In genomic region chr1:52659851-52660596, GRCh38 we compare ENCODE assay signal across 14 cellular contexts. TPM values are rescaled to one million over a fixed set of nuclear protein-coding genes. Genes with fewer than 3 reads are reported as not detected.
DNase-seq lines count a peak whose midpoint lies in the region; ATAC-seq and TF ChIP-seq lines count a peak whose summit lies in the region.
"Had no signal": no experiment of that assay in that cellular context is flagged by ENCODE, and none has a peak within 500 bp of the region (broad histone marks: within the 10 kb centered on the region; RNA-seq: fewer than 3 reads in every experiment).

No MANE protein-coding gene starts in this region.

- H3K36me3 Mint-ChIP-seq in MCF 10A (ENCODE audit: insufficient read depth, unreplicated experiment) (peaks cover 5% of the 10 kb centered on the region), WTC11 (no peaks in the 10 kb centered on the region), type B pancreatic cell (no peaks in the 10 kb centered on the region)

- H3K27me3 Mint-ChIP-seq in MCF 10A (ENCODE audit: insufficient read depth, unreplicated experiment) (no peaks in the 10 kb centered on the region), WTC11 (ENCODE audit: low read depth) (no peaks in the 10 kb centered on the region), type B pancreatic cell (no peaks in the 10 kb centered on the region)

- H3K4me1 Mint-ChIP-seq in MCF 10A (ENCODE audit: insufficient read depth, unreplicated experiment) (peaks cover 49% of the 10 kb centered on the region), WTC11 (peaks cover 42% of the 10 kb centered on the region), type B pancreatic cell (ENCODE audit: unreplicated experiment) (peaks cover 33% of the 10 kb centered on the region)

- H3K27ac Mint-ChIP-seq in MCF 10A (ENCODE audit: low read depth, unreplicated experiment) (peak overlapping the region; percentile 90), WTC11 (peak overlapping the region; percentile 85), type B pancreatic cell (peak overlapping the region; percentile 51)

- H3K9me3 ChIP-seq in breast epithelium (no peaks in the 10 kb centered on the region), iPS-20b (ENCODE audit: insufficient read depth, low read depth, low read length) (no peaks in the 10 kb centered on the region)
- H3K9me3 ChIP-seq: heart right ventricle, tibial nerve had no signal

- H3K36me3 ChIP-seq in breast epithelium (no peaks in the 10 kb centered on the region), iPS-20b (ENCODE audit: insufficient read depth, low read depth, low read length) (no peaks in the 10 kb centered on the region)
- H3K36me3 ChIP-seq: heart right ventricle, tibial nerve had no signal

- no peaks in the 10 kb centered on the region for H3K27me3 ChIP-seq in breast epithelium
- H3K27me3 ChIP-seq in iPS-20b (ENCODE audit: insufficient read depth, low read length): no peaks in the 10 kb centered on the region
- H3K27me3 ChIP-seq: dorsolateral prefrontal cortex, heart right ventricle, tibial nerve had no signal

- peak overlapping the region; percentile 18 for H3K4me3 Mint-ChIP-seq in MCF 10A (ENCODE audit: unreplicated experiment)
- no peak overlapping the region for H3K4me3 Mint-ChIP-seq in WTC11
- H3K4me3 Mint-ChIP-seq in type B pancreatic cell: peak overlapping the region; percentile 17

- H3K4me1 ChIP-seq in breast epithelium (peaks cover 0 to 4% of the 10 kb centered on the region in 2 donors), iPS-20b (ENCODE audit: insufficient read depth, low read length) (peaks cover 20% of the 10 kb centered on the region)
- H3K4me1 ChIP-seq: heart right ventricle, tibial nerve had no signal

- no peak for TF ChIP-seq CTCF in MCF 10A (IDR thresholded peaks at IDR 0.05; ENCODE audit: unreplicated experiment)
- TF ChIP-seq CTCF in breast epithelium (IDR thresholded peaks at IDR 0.05): no peak
- no peak for TF ChIP-seq CTCF in WTC11 (IDR thresholded peaks at IDR 0.05)
- no peak for TF ChIP-seq CTCF in type B pancreatic cell (conservative IDR thresholded peaks at IDR 0.05)
- no peak for TF ChIP-seq CTCF in GM13977 (IDR thresholded peaks at IDR 0.05; ENCODE audit: extremely low read depth, insufficient read depth, missing control alignments)

- no peak overlapping the region for H3K27ac ChIP-seq in breast epithelium
- H3K27ac ChIP-seq in iPS-20b (ENCODE audit: low read length): peak overlapping the region; percentile 21
- H3K27ac ChIP-seq: dorsolateral prefrontal cortex, heart right ventricle, tibial nerve had no signal

- intact Hi-C loops in MCF 10A (cut with micrococcal nuclease): loop anchor here (2.0 to 10.0 kb wide), 2 partner anchors 107 to 195 kb away; partner anchors contain the start of gene TUT4
- intact Hi-C loops in breast epithelium (cut with DNase I; ENCODE audit: low total_unique reads): no loop called here

- no peaks in the 10 kb centered on the region for H3K9me3 Mint-ChIP-seq in MCF 10A (ENCODE audit: unreplicated experiment)
- H3K9me3 Mint-ChIP-seq in WTC11: no peaks in the 10 kb centered on the region
- H3K9me3 Mint-ChIP-seq in type B pancreatic cell: no peaks in the 10 kb centered on the region

- CTCF ChIA-PET in MCF 10A (lab: Yijun Ruan, JAX): interaction anchor here (0.6 to 1.8 kb wide), 5 partner anchors 9 to 590 kb away, joined by 3 to 9 read pairs (median 9); no protein-coding TSS in a partner anchor
- CTCF ChIA-PET in WTC11 (lab: Charles Lee): interaction anchor here (0.6 to 1.3 kb wide), 4 partner anchors 9 to 196 kb away, joined by 4 read pairs; no protein-coding TSS in a partner anchor

- DNase-seq in MCF 10A (ENCODE audit: unreplicated experiment): no peak
- no peak for DNase-seq in breast epithelium (ENCODE audit: low spot score in 2 of 2)
- peak; percentile 28 for DNase-seq in WTC11 (ENCODE audit: low spot score)
- DNase-seq in type B pancreatic cell (ENCODE audit: extremely low spot score, unreplicated experiment): peak; percentile 75
- no peak for DNase-seq in NCI-H1930 (lab: John Stamatoyannopoulos, UW)
- DNase-seq in GM13977 (ENCODE audit: low spot score): no peak
- no peak for DNase-seq in COLO829 (ENCODE audit: low spot score)
- DNase-seq: activated CD4-positive, CD25-positive, alpha-beta regulatory T cell; dorsolateral prefrontal cortex; heart right ventricle; NCI-H2029 had no signal

- no TSS peak for BruUV-seq in MCF 10A (replicated peaks; lab: Mats Ljungman, UMichigan)

- no peak for TF ChIP-seq POLR2A in breast epithelium (IDR thresholded peaks at IDR 0.05)

- peak; percentile 35 for ATAC-seq in WTC11

- H3K4me3 ChIP-seq in breast epithelium (no peak overlapping the region), iPS-20b (ENCODE audit: low read length) (peak overlapping the region; percentile 28; the same call in 1 of the 2 replicates)
- H3K4me3 ChIP-seq: dorsolateral prefrontal cortex, heart right ventricle, tibial nerve had no signal

- POLR2A ChIA-PET in MCF 10A (lab: Yijun Ruan, JAX) (interaction anchor here (0.7 to 13.1 kb wide), 16 partner anchors 8 to 256 kb away, joined by 3 to 284 read pairs (median 4); partner anchors contain the start of genes ORC1, PRPF38A and TUT4), WTC11 (lab: Charles Lee) (interaction anchor here (0.6 to 1.0 kb wide), 3 partner anchors 43 to 256 kb away, joined by 3 read pairs; partner anchors contain the start of genes ORC1 and PRPF38A)

- H3K9ac ChIP-seq in iPS-20b (ENCODE audit: low read depth, low read length): peak overlapping the region; percentile 40; the same call in 1 of the 2 replicates

- in situ Hi-C loops in GM13977 (cut with MboI; ENCODE audit: low pct_unique_long_range_greater_than_20kb, low sequenced_read_pairs, unreplicated experiment): no loop called here

TF ChIP-seq in WTC11, 78 proteins besides CTCF, POLR2A, EP300 and RAD21:
- TF ChIP-seq JAZF1 (CRISPR knock-in tag; IDR thresholded peaks at IDR 0.05) (no peak), TEAD4 (CRISPR knock-in tag; IDR thresholded peaks at IDR 0.05) (no peak), ZNF416 (CRISPR knock-in tag; IDR thresholded peaks at IDR 0.05) (no peak), ZNF425 (CRISPR knock-in tag; conservative IDR thresholded peaks at IDR 0.05) (no peak), ZNF396 (CRISPR knock-in tag; IDR thresholded peaks at IDR 0.05; ENCODE audit: borderline replicate concordance) (no peak), TP53 (CRISPR knock-in tag; IDR thresholded peaks at IDR 0.05) (no peak), SMAD3 (CRISPR knock-in tag; IDR thresholded peaks at IDR 0.05; ENCODE audit: borderline replicate concordance) (no peak), TCF7 (CRISPR knock-in tag; IDR thresholded peaks at IDR 0.05; ENCODE audit: low read depth) (no peak), ZBTB21 (CRISPR knock-in tag; IDR thresholded peaks at IDR 0.05; ENCODE audit: borderline replicate concordance) (no peak), ELF4 (CRISPR knock-in tag; IDR thresholded peaks at IDR 0.05; ENCODE audit: low read depth) (no peak), NFE2L1 (CRISPR knock-in tag; IDR thresholded peaks at IDR 0.05) (no peak), GABPB1 (CRISPR knock-in tag; IDR thresholded peaks at IDR 0.05) (no peak), ATF1 (CRISPR knock-in tag; IDR thresholded peaks at IDR 0.05) (no peak), IRF1 (CRISPR knock-in tag; IDR thresholded peaks at IDR 0.05) (no peak), KAT7 (CRISPR knock-in tag; IDR thresholded peaks at IDR 0.05; ENCODE audit: borderline replicate concordance) (no peak), ZNF232 (CRISPR knock-in tag; IDR thresholded peaks at IDR 0.05) (no peak)
- TF ChIP-seq, protein P1, sequence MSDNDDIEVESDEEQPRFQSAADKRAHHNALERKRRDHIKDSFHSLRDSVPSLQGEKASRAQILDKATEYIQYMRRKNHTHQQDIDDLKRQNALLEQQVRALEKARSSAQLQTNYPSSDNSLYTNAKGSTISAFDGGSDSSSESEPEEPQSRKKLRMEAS (CRISPR knock-in tag; IDR thresholded peaks at IDR 0.05): no peak

RNA-seq across cellular contexts. Expression of gene SHISAL2A, which starts 27.1 kb away (rescaled TPM):
- total RNA-seq in MCF 10A (2022) (0.26 TPM in 1 of 2 replicates, not detected in the other), breast epithelium (under 1 TPM in 1 of 3 donors, not detected in 2; 0.15 TPM), WTC11 (2021) (0.60 to 1.7 TPM (median 1.4 TPM) in 3 replicates), type B pancreatic cell (ENCODE audit: low replicate concordance) (not detected in 2 replicates)
- total RNA-seq: lung microvascular endothelial cell had no signal

RNA-seq across cellular contexts. Expression of gene COA7, which starts 38.1 kb away (rescaled TPM):
- total RNA-seq in MCF 10A (2022) (28.0 and 38.9 TPM in 2 replicates), breast epithelium (10 to 100 TPM in 1 of 3 donors, 1 to 10 TPM in 2; 7.4 to 12.8 (median 9.8) TPM), WTC11 (2021) (43.7 to 49.6 TPM (median 47.0 TPM) in 3 replicates), type B pancreatic cell (ENCODE audit: low replicate concordance) (25.1 and 27.9 TPM in 2 replicates)

RNA-seq across cellular contexts. Expression of gene GPX7, which starts 57.9 kb away (rescaled TPM):
- total RNA-seq in MCF 10A (2022) (not detected in 2 replicates), breast epithelium (10 to 100 TPM; 17.8 to 24.7 (median 20.3) TPM), WTC11 (2021) (9.9 to 13.9 TPM (median 13.1 TPM) in 3 replicates), type B pancreatic cell (ENCODE audit: low replicate concordance) (20.4 and 35.4 TPM in 2 replicates)

Comparison
In these comparisons a context has a peak if more than half of its experiments do, and no peak if none do; other contexts are left out.
1. RNA of gene GPX7, which starts 57.9 kb away (total RNA-seq): 20.4 to 35.4 TPM in type B pancreatic cell, 17.8 to 24.7 TPM in breast epithelium and 9.9 to 13.9 TPM in WTC11; not detected in MCF 10A; every median in the first group is over 10 times any median in the second.
2. DNase-seq: peak in WTC11 (single experiment) and type B pancreatic cell (single experiment); none in MCF 10A (single experiment), breast epithelium (0 of 2), NCI-H1930 (0 of 2), GM13977 (single experiment) and COLO829 (single experiment).
3. Peak in every context shown above with its lines, with median percentiles within 50 percentile points of each other: H3K27ac Mint-ChIP-seq.